ENCODE assay signal across 16 cellular contexts in the genomic region with DNA sequence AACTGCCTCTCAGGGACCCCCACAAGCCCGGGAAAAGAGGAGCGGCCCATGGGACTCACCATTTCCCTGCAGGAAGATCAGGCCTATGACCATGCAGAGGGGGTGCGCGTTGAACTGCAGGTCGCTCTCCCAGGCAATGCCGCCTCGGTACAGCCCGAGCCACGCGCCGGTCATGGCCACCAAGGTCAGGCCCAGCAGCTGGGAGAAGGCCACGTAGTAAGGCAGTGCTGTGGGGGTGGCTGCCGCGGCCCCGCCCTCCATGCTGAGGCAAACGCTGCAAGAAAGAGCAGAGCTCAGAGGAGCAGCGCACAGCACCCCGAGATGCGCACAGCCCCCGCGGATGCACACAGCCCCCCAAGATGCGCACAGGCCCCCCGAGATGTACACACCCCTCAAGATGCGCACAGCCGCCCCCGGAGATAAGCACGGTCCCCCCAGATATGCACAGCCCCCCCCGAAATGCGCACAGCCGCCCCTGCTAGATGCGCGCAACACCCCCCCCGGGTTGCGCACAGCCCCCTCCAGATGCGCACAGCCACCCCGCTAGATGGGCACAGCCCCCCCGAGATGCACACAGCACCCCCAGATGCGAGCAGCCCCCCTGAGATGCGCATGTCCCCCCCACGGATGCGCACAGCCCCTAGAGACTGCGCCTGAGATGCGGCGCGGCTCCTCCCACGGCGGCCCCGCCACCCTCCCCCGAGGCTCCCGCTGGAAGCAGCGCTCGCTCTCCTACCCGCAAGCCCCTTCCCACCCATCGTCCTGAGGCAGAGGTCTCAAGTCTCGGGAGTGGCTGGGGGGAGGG. TPM values are rescaled to one million over a fixed set of nuclear protein-coding genes. Genes with fewer than 3 reads are reported as not detected.
DNase-seq lines count a peak whose midpoint lies in the region; ATAC-seq and TF ChIP-seq lines count a peak whose summit lies in the region.
"Had no signal": no experiment of that assay in that cellular context is flagged by ENCODE, and none has a peak within 500 bp of the region (broad histone marks: within the 10 kb centered on the region; RNA-seq: fewer than 3 reads in every experiment).

No MANE protein-coding gene starts in this region.

- H3K4me3 ChIP-seq in left ventricle myocardium inferior (no peak overlapping the region), adipocyte (ENCODE audit: low read length) (peak overlapping the region; percentile 62), foreskin fibroblast (ENCODE audit: low read depth in 1 of 2, low read length in 2 of 2) (no peak overlapping the region), testis (peak overlapping the region in 1 of 2 donors; percentile 26)
- H3K4me3 ChIP-seq in CD8-positive, alpha-beta T cell (ENCODE audit: low read depth, low read length): no peak overlapping the region
- H3K4me3 ChIP-seq: right lobe of liver, suprapubic skin had no signal

- no peaks in the 10 kb centered on the region for H3K9me3 Mint-ChIP-seq in osteocyte (ENCODE audit: unreplicated experiment)
- no peaks in the 10 kb centered on the region for H3K9me3 Mint-ChIP-seq in CD8-positive, alpha-beta T cell
- H3K9me3 Mint-ChIP-seq: neural crest cell had no signal

- 15 to 33% methylated on average over 4 to 33 of the region's 55 CpGs for WGBS in testis, 2 donors

- peaks cover 34% of the 10 kb centered on the region for H3K4me1 Mint-ChIP-seq in osteocyte (ENCODE audit: unreplicated experiment)
- peaks cover 45% of the 10 kb centered on the region for H3K4me1 Mint-ChIP-seq in CD8-positive, alpha-beta T cell (ENCODE audit: low read depth)

- H3K27ac Mint-ChIP-seq in osteocyte (ENCODE audit: unreplicated experiment): no peak overlapping the region
- no peak overlapping the region for H3K27ac Mint-ChIP-seq in CD8-positive, alpha-beta T cell

- TF ChIP-seq POLR2A in testis (IDR thresholded peaks at IDR 0.05): no peak

- TF ChIP-seq CTCF in left ventricle myocardium inferior (IDR thresholded peaks at IDR 0.05; ENCODE audit: borderline replicate concordance) (no peak), foreskin fibroblast (IDR thresholded peaks at IDR 0.05; ENCODE audit: low read depth, low read length) (no peak), testis (IDR thresholded peaks at IDR 0.05) (no peak), osteocyte (IDR thresholded peaks at IDR 0.05) (no peak)
- TF ChIP-seq CTCF in CD8-positive, alpha-beta T cell (IDR thresholded peaks at IDR 0.05): no peak

- H3K27me3 Mint-ChIP-seq in osteocyte (ENCODE audit: unreplicated experiment): no peaks in the 10 kb centered on the region
- H3K27me3 Mint-ChIP-seq in CD8-positive, alpha-beta T cell (ENCODE audit: low read depth): no peaks in the 10 kb centered on the region

- H3K27me3 ChIP-seq in left ventricle myocardium inferior (ENCODE audit: low read depth): no peaks in the 10 kb centered on the region
- no peaks in the 10 kb centered on the region for H3K27me3 ChIP-seq in adipocyte (replicated peaks; ENCODE audit: control insufficient read depth, insufficient read depth, low read length)
- no peaks in the 10 kb centered on the region for H3K27me3 ChIP-seq in testis
- no peaks in the 10 kb centered on the region for H3K27me3 ChIP-seq in CD8-positive, alpha-beta T cell (ENCODE audit: insufficient read depth, low read length)
- H3K27me3 ChIP-seq: heart left ventricle, right lobe of liver, suprapubic skin had no signal

- POLR2A ChIA-PET in CD8-positive, alpha-beta T cell (lab: Charles Lee): no interaction called here

- H3K4me3 Mint-ChIP-seq in osteocyte (ENCODE audit: unreplicated experiment): no peak overlapping the region
- H3K4me3 Mint-ChIP-seq in CD8-positive, alpha-beta T cell: no peak overlapping the region
- H3K4me3 Mint-ChIP-seq: neural crest cell had no signal

- no peaks in the 10 kb centered on the region for H3K36me3 ChIP-seq in left ventricle myocardium inferior
- H3K36me3 ChIP-seq in adipocyte (ENCODE audit: control insufficient read depth, insufficient read depth, low read length, severe bottlenecking): no peaks in the 10 kb centered on the region
- no peaks in the 10 kb centered on the region for H3K36me3 ChIP-seq in testis (ENCODE audit: low read depth, missing control alignments)
- no peaks in the 10 kb centered on the region for H3K36me3 ChIP-seq in CD8-positive, alpha-beta T cell (ENCODE audit: insufficient read depth, low read length)
- H3K36me3 ChIP-seq: right lobe of liver had no signal

- CTCF ChIA-PET in CD8-positive, alpha-beta T cell (lab: Charles Lee): interaction anchor here (0.6 to 12.1 kb wide), 7 partner anchors 10 to 175 kb away, joined by 3 to 105 read pairs (median 12); no protein-coding TSS in a partner anchor

- DNase-seq in Right ventricle myocardium superior (peak; percentile 53), left ventricle myocardium inferior (no peak), adipocyte (ENCODE audit: low read depth) (no peak), foreskin fibroblast (peak; percentile 32 to 52), testis (peak; percentile 79), osteocyte (ENCODE audit: extremely low spot score, unreplicated experiment) (no peak)
- DNase-seq in CD8-positive, alpha-beta T cell: no peak
- DNase-seq: activated CD8-positive, alpha-beta memory T cell treated with anti-CD3 and anti-CD28 coated beads for 24 hours; GDM1; NCI-H2029 treated with DMSO at 0.1 percent for 48 hours; stimulated activated CD4-positive, alpha-beta T cell treated with anti-CD3 and anti-CD28 coated beads, Interleukin-2, amount 100 ng/mL, for 24 hours had no signal

- H3K36me3 Mint-ChIP-seq in osteocyte (ENCODE audit: unreplicated experiment): no peaks in the 10 kb centered on the region
- H3K36me3 Mint-ChIP-seq in CD8-positive, alpha-beta T cell: peaks cover 9% of the 10 kb centered on the region

- ATAC-seq in Right ventricle myocardium superior (ENCODE audit: poor library complexity) (no peak), HG03432 (IDR thresholded peaks at IDR 0.05; ENCODE audit: unreplicated experiment) (no peak)
- no peak for ATAC-seq in CD8-positive, alpha-beta T cell
- ATAC-seq: heart left ventricle, right lobe of liver had no signal

- H3K27ac ChIP-seq in left ventricle myocardium inferior (replicated peaks): no peak overlapping the region
- no peak overlapping the region for H3K27ac ChIP-seq in testis
- no peak overlapping the region for H3K27ac ChIP-seq in CD8-positive, alpha-beta T cell (ENCODE audit: low read depth, low read length)
- H3K27ac ChIP-seq: right lobe of liver, suprapubic skin had no signal

- peak overlapping the region; percentile 57 for H3K9ac ChIP-seq in adipocyte (ENCODE audit: low read length)

- intact Hi-C loops in Right ventricle myocardium superior (cut with DNase I): no loop called here
- intact Hi-C loops in left ventricle myocardium inferior (cut with micrococcal nuclease): no loop called here
- intact Hi-C loops in testis (cut with DNase I; ENCODE audit: low total_unique reads): loop anchor here (10.0 kb wide), 1 partner anchor 107 kb away; no protein-coding TSS in a partner anchor
- intact Hi-C loops in CD8-positive, alpha-beta T cell (cut with DNase I, micrococcal nuclease): no loop called here

- H3K9me3 ChIP-seq in left ventricle myocardium inferior (replicated peaks) (no peaks in the 10 kb centered on the region), adipocyte (ENCODE audit: control insufficient read depth, low read length) (no peaks in the 10 kb centered on the region), testis (no peaks in the 10 kb centered on the region)
- no peaks in the 10 kb centered on the region for H3K9me3 ChIP-seq in CD8-positive, alpha-beta T cell (ENCODE audit: low read length)
- H3K9me3 ChIP-seq: heart left ventricle, right lobe of liver, suprapubic skin had no signal

- peaks cover 78% of the 10 kb centered on the region for H3K4me1 ChIP-seq in left ventricle myocardium inferior
- H3K4me1 ChIP-seq in adipocyte (ENCODE audit: control insufficient read depth, insufficient read depth, low read length): peaks cover 59% of the 10 kb centered on the region
- H3K4me1 ChIP-seq in testis: peaks cover 40% of the 10 kb centered on the region
- H3K4me1 ChIP-seq in CD8-positive, alpha-beta T cell (ENCODE audit: insufficient read depth, low read length): peaks cover 41% of the 10 kb centered on the region

RNA-seq across cellular contexts. Expression of a gene that starts 8.6 kb away (rescaled TPM):
- total RNA-seq in Right ventricle myocardium superior: 18.9 TPM
- total RNA-seq in left ventricle myocardium inferior: 9.0 TPM
- 10 to 100 TPM; 17.6 to 19.7 TPM for total RNA-seq in testis
- polyA plus RNA-seq in testis (ENCODE audit: insufficient read depth, low read depth, low replicate concordance): 20.7 TPM
- 5.7 and 6.1 TPM in 2 replicates for total RNA-seq in osteocyte
- total RNA-seq in CD8-positive, alpha-beta T cell: 10 to 100 TPM; 13.7 to 14.9 TPM

RNA-seq across cellular contexts. Expression of a gene that starts 39.4 kb away (rescaled TPM):
- total RNA-seq in Right ventricle myocardium superior (5.4 TPM), left ventricle myocardium inferior (6.2 TPM), testis (100 to 1,000 TPM in 1 of 2 donors, 10 to 100 TPM in 1; 87.8 to 174 TPM), osteocyte (0.91 and 1.1 TPM in 2 replicates)
- 216 TPM for polyA plus RNA-seq in testis (ENCODE audit: insufficient read depth, low read depth, low replicate concordance)
- 1 to 10 TPM; 4.3 to 5.5 TPM for total RNA-seq in CD8-positive, alpha-beta T cell

Comparison
In these comparisons a context has a peak if more than half of its experiments do, and no peak if none do; other contexts are left out.
1. DNase-seq: peak in Right ventricle myocardium superior (single experiment), foreskin fibroblast (2 of 2) and testis (single experiment); none in left ventricle myocardium inferior (single experiment), adipocyte (single experiment), osteocyte (single experiment) and CD8-positive, alpha-beta T cell (0 of 7).
2. RNA of a gene that starts 39.4 kb away (total RNA-seq): 87.8 to 174 TPM in testis; 6.2 TPM in left ventricle myocardium inferior (single experiment), 4.3 to 5.5 TPM in CD8-positive, alpha-beta T cell, 5.4 TPM in Right ventricle myocardium superior (single experiment) and 0.91 to 1.1 TPM in osteocyte; every median in the first group is over 10 times any median in the second.